ENCODE assay signal across 11 cellular contexts in genomic region chr2:6999161-6999877, GRCh38.
DNase-seq lines count a peak whose midpoint lies in the region; ATAC-seq, FAIRE-seq and TF ChIP-seq lines count a peak whose summit lies in the region.
"Had no signal": no experiment of that assay in that cellular context is flagged by ENCODE, and none has a peak within 500 bp of the region (broad histone marks: within the 10 kb centered on the region; RNA-seq: fewer than 3 reads in every experiment).

No MANE protein-coding gene starts in this region.

- peak; percentile 87 for ATAC-seq in GM18505 (IDR thresholded peaks at IDR 0.05; ENCODE audit: unreplicated experiment)
- ATAC-seq in GM21526 (IDR thresholded peaks at IDR 0.05; ENCODE audit: low FRiP score, unreplicated experiment), result peak; percentile 83
- ATAC-seq in HG03439 (IDR thresholded peaks at IDR 0.05; ENCODE audit: unreplicated experiment), result peak; percentile 72
- no peak for ATAC-seq in HG03280 (IDR thresholded peaks at IDR 0.05; ENCODE audit: unreplicated experiment)
- ATAC-seq: left cardiac atrium had no signal

- H2AFZ ChIP-seq in smooth muscle cell (ENCODE audit: low read depth), result no peak overlapping the region

- H3K4me1 ChIP-seq in smooth muscle cell (ENCODE audit: low read depth), result no peaks in the 10 kb centered on the region

- no peak overlapping the region for H3K9ac ChIP-seq in smooth muscle cell (ENCODE audit: low read depth)

- no peaks in the 10 kb centered on the region for H4K20me1 ChIP-seq in smooth muscle cell (ENCODE audit: low read depth)

- H3K4me3 ChIP-seq in smooth muscle cell, result no peak overlapping the region
- H3K4me3 ChIP-seq: skin epidermis, upper lobe of left lung had no signal

- WGBS in smooth muscle cell (ENCODE audit: low lambda C conversion rate), result 97% methylated on average over 7 of the region's 7 CpGs

- H3F3A ChIP-seq in smooth muscle cell (ENCODE audit: low read depth), result no peaks in the 10 kb centered on the region

- FAIRE-seq in H54 (lab: Jason Lieb, UNC), result no peak

- no peak overlapping the region for H3K27ac ChIP-seq in smooth muscle cell (ENCODE audit: low read depth)
- H3K27ac ChIP-seq: skin epidermis, upper lobe of left lung had no signal

- H3K27me3 ChIP-seq in smooth muscle cell (ENCODE audit: low read depth), result no peaks in the 10 kb centered on the region
- H3K27me3 ChIP-seq: upper lobe of left lung had no signal

- DNase-seq in left kidney (ENCODE audit: low read depth, low spot score) (peak; percentile 29), smooth muscle cell (lab: John Stamatoyannopoulos, UW; ENCODE audit: unreplicated experiment) (no peak), NCI-H1694 (lab: John Stamatoyannopoulos, UW) (no peak), H54 (ENCODE audit: insufficient read length, low spot score) (no peak)
- DNase-seq: left cardiac atrium had no signal

- no peaks in the 10 kb centered on the region for H3K79me2 ChIP-seq in smooth muscle cell (ENCODE audit: low read depth)

- TF ChIP-seq POLR2A in GM18505 (IDR thresholded peaks at IDR 0.05; ENCODE audit: borderline replicate concordance, extremely low read depth, insufficient read depth, insufficient read length) (no peak), H54 (IDR thresholded peaks at IDR 0.05; ENCODE audit: low read depth, low read length) (no peak)

- no peak for TF ChIP-seq CTCF in smooth muscle cell (IDR thresholded peaks at IDR 0.05; ENCODE audit: borderline replicate concordance, insufficient read depth, poor library complexity, severe bottlenecking)

- H3K9me3 ChIP-seq in smooth muscle cell (replicated peaks; ENCODE audit: low read depth), result no peaks in the 10 kb centered on the region
- H3K9me3 ChIP-seq: upper lobe of left lung had no signal

- no peaks in the 10 kb centered on the region for H3K36me3 ChIP-seq in smooth muscle cell (ENCODE audit: low read depth)

- H3K4me2 ChIP-seq in smooth muscle cell, result no peak overlapping the region
